Comparison of ENCODE assay signal across 27 cellular contexts in the genomic region with DNA sequence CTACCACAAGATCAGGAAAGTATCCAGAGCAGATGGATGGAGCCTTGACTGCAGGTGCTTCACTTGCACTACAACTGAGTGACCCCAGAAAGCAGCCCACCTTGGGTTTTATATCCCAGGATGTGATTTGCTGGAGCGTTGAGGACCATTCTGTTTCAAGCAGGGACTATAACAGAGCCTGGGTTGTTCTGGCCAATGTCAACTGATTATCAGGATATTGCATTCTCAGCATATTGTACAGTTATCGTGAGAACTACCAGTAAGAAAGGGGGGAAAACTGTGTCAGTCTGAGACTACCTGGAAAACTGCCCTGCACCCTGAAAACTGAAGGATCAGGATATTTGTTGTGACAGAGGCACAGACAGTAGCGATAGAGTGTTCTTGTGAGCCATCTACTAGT.
"Had no signal": no experiment of that assay in that cellular context is flagged by ENCODE, and none has a peak within 500 bp of the region (broad histone marks: within the 10 kb centered on the region; RNA-seq: fewer than 3 reads in every experiment).

No MANE protein-coding gene starts in this region.

- FAIRE-seq: urothelium cell line had no signal

- H3K4me2 ChIP-seq: neural progenitor cell had no signal

- H3K27me3 ChIP-seq: neural progenitor cell, neutrophil, ovary, right atrium auricular region, stomach, testis, tibial artery, upper lobe of right lung had no signal

- H2AFZ ChIP-seq: neural progenitor cell had no signal

- H3K27ac ChIP-seq: left ventricle myocardium inferior, neural progenitor cell, neutrophil, ovary, right atrium auricular region, skin epidermis, stomach, testis, tibial artery, upper lobe of right lung had no signal

- H3K9ac ChIP-seq: neural progenitor cell had no signal

- H3K4me3 Mint-ChIP-seq: mesothelial cell of epicardium; naive B cell; natural killer cell; nephron progenitor cell; neural progenitor cell; stimulated activated naive B cell treated with anti-CD40 and anti-IgM and Interleukin-4, amounts not matched to agents 10 μg/mL and 1 μg/mL and 100 μg/mL, for 72 hours had no signal

- H3K27me3 Mint-ChIP-seq: naive B cell; progenitor cell of endocrine pancreas; stimulated activated naive B cell treated with anti-CD40 and anti-IgM and Interleukin-4, amounts not matched to agents 10 μg/mL and 1 μg/mL and 100 μg/mL, for 72 hours had no signal

- H3K27ac Mint-ChIP-seq: mesothelial cell of epicardium; natural killer cell; nephron progenitor cell; neural progenitor cell; progenitor cell of endocrine pancreas; stimulated activated naive B cell treated with anti-CD40 and anti-IgM and Interleukin-4, amounts not matched to agents 10 μg/mL and 1 μg/mL and 100 μg/mL, for 72 hours had no signal

- H3K4me3 ChIP-seq: left ventricle myocardium inferior, lung, neural progenitor cell, ovary, right atrium auricular region, skin epidermis, stomach, testis, tibial artery, upper lobe of right lung had no signal

- H3K9me3 ChIP-seq: ovary, testis had no signal

- DNase-seq: hypothalamus; islet precursor cell; left ventricle myocardium inferior; naive B cell; natural killer cell; nephron progenitor cell; occipital lobe; ovary; stimulated activated CD4-positive, alpha-beta T cell treated with anti-CD3 and anti-CD28 coated beads, Interleukin-12 subunit alpha, Interleukin-12 subunit beta, amount 100 ng/mL, for 4 hours; stimulated activated CD4-positive, alpha-beta T cell treated with anti-CD3 and anti-CD28 coated beads, Interleukin-15, amount 100 ng/mL, for 24 hours; stimulated activated CD4-positive, alpha-beta T cell treated with anti-CD3 and anti-CD28 coated beads, Interleukin-2, amount 100 ng/mL, for 24 hours; stimulated activated CD4-positive, alpha-beta T cell treated with anti-CD3 and anti-CD28 coated beads, Interleukin-4, amount 100 ng/mL, for 1 hour; stimulated activated naive B cell treated with anti-CD40 and anti-IgM and Interleukin-4, amounts not matched to agents 10 μg/mL and 1 μg/mL and 100 μg/mL, for 72 hours; stimulated activated naive CD8-positive, alpha-beta T cell treated with anti-CD3 and anti-CD28 coated beads, Interleukin-15, Interleukin-2, amounts not matched to agents 100 U/mL and 50 U/mL, for 24 hours; stomach; testis; tibial artery; upper lobe of right lung had no signal

- H3K4me1 Mint-ChIP-seq: mesothelial cell of epicardium; naive B cell; natural killer cell; nephron progenitor cell; neural progenitor cell; stimulated activated naive B cell treated with anti-CD40 and anti-IgM and Interleukin-4, amounts not matched to agents 10 μg/mL and 1 μg/mL and 100 μg/mL, for 72 hours had no signal

- H3K4me1 ChIP-seq: left ventricle myocardium inferior, neural progenitor cell, right atrium auricular region, stomach, testis, tibial artery, upper lobe of right lung had no signal

- ATAC-seq: natural killer cell; sciatic nerve; stimulated activated naive B cell treated with anti-CD40 and anti-IgM and Interleukin-4, amounts not matched to agents 10 μg/mL and 1 μg/mL and 100 μg/mL, for 72 hours; stimulated activated naive CD8-positive, alpha-beta T cell treated with anti-CD3 and anti-CD28 coated beads, Interleukin-15, Interleukin-2, amounts not matched to agents 100 U/mL and 50 U/mL, for 24 hours; upper lobe of right lung had no signal

- H3K36me3 ChIP-seq: ovary had no signal
